ENCODE assay signal across 8 cellular contexts in the genomic region with DNA sequence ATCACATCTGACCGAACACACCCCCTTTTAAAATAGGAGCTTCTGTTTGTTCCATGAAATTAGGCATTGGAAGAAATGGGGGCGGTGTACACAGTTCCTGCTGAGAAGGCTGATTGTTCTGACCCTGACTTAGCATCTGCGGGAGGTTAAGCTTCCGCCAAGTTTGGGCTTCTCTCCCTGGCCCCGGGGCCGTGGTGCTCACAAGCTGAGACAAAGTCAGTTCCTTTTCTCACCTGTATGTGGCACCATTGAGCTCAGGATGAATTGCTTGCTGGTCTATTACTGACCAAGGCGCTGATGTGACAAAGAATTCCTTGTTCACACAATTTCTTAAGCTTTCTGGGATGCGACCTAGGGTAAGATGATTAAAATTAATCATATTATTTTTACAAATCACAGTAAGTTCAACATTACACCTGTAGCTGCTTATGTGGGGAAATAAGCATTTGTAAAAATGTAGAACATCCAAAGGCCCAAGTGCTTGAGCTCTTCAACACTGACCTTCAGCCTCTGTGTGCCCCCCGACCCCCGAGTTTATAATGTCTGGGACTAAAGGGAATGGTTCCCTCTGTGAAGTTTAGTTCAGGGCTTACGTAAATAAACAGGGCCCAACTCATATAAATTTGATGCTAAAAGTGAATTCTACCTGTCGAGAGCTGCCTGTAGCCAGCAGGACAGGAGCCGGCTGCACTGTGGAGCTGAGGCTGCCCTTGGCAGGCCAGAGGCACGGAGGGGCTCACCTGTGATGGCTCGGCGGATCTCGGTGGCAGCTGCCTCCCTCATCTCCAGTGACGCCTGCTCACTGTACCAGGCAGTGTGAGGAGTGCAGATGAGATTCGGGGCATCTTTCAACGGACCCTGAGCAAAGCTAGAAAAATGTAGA. TPM values are rescaled to one million over a fixed set of nuclear protein-coding genes. Genes with fewer than 3 reads are reported as not detected.
DNase-seq lines count a peak whose midpoint lies in the region; ATAC-seq, FAIRE-seq and TF ChIP-seq lines count a peak whose summit lies in the region.

No MANE protein-coding gene starts in this region.

- H3K4me1 ChIP-seq in aorta (ENCODE audit: control insufficient read depth in 1 of 2, insufficient read depth in 2 of 2, low read length in 2 of 2), result no peaks in the 10 kb centered on the region

- no peak overlapping the region for H3K27ac Mint-ChIP-seq in mesothelial cell of epicardium

- ATAC-seq in aorta (ENCODE audit: low FRiP score), result peak; percentile 86

- H3K4me1 Mint-ChIP-seq in mesothelial cell of epicardium, result no peaks in the 10 kb centered on the region

- no peak overlapping the region for H3K4me3 Mint-ChIP-seq in mesothelial cell of epicardium

- peak; percentile 21 for DNase-seq in A172 (ENCODE audit: low spot score)
- peak; percentile 84 for DNase-seq in G401 (ENCODE audit: low spot score)
- peak; percentile 39 for DNase-seq in HK-2 (ENCODE audit: unreplicated experiment)
- peak; percentile 17 for DNase-seq in SHP77 treated with DMSO at 0.1 percent for 48 hours (lab: John Stamatoyannopoulos, UW)
- DNase-seq in epithelial cell of esophagus (ENCODE audit: low read depth), result peak; percentile 61
- DNase-seq in mesothelial cell of epicardium (ENCODE audit: low spot score in 2 of 2, unreplicated experiment in 2 of 2), result peak in 1 of 2 experiments; percentile 41
- peak; percentile 77 to 89 for DNase-seq in aorta
- no peak for DNase-seq in HTR-8/SVneo (ENCODE audit: insufficient read length, low spot score)

- no peak overlapping the region for H3K27ac ChIP-seq in aorta (ENCODE audit: low read depth in 1 of 2, low read length in 2 of 2)

- in situ Hi-C loops in G401 (cut with HindIII; ENCODE audit: low sequenced_read_pairs), result no loop called here

- no peak for FAIRE-seq in HTR-8/SVneo (lab: Jason Lieb, UNC)

- peaks cover 60% of the 10 kb centered on the region for H3K36me3 Mint-ChIP-seq in mesothelial cell of epicardium

- 53 to 56% methylated on average over 20 of the region's 20 CpGs for WGBS in aorta, 2 donors

- H3K9me3 ChIP-seq in aorta (ENCODE audit: control insufficient read depth, low read length), result no peaks in the 10 kb centered on the region

- no peak overlapping the region for H3K4me3 ChIP-seq in epithelial cell of esophagus (ENCODE audit: low read length)
- no peak overlapping the region for H3K4me3 ChIP-seq in aorta (ENCODE audit: low read length in 2 of 2)

- intact Hi-C loops in aorta (cut with DNase I), result loop anchor here in 1 of 2 donors (5.0 kb wide), 2 partner anchors 55 to 350 kb away; no protein-coding TSS in a partner anchor

- H3K9me3 Mint-ChIP-seq in mesothelial cell of epicardium, result no peaks in the 10 kb centered on the region

- TF ChIP-seq CTCF in epithelial cell of esophagus (IDR thresholded peaks at IDR 0.05; ENCODE audit: insufficient read depth, low read depth, low read length, missing control alignments), result peak; percentile 68
- peak; percentile 59 for TF ChIP-seq CTCF in mesothelial cell of epicardium (IDR thresholded peaks at IDR 0.05; ENCODE audit: unreplicated experiment)

- H3K27me3 Mint-ChIP-seq in mesothelial cell of epicardium (ENCODE audit: low read depth), result no peaks in the 10 kb centered on the region

- H3K27me3 ChIP-seq in aorta (ENCODE audit: control insufficient read depth in 1 of 2, insufficient read depth in 2 of 2, low read length in 1 of 2), result no peaks in the 10 kb centered on the region

- H3K36me3 ChIP-seq in aorta (ENCODE audit: control insufficient read depth in 1 of 2, insufficient read depth in 2 of 2, low read length in 1 of 2), result peaks cover 0 to 2% of the 10 kb centered on the region in 2 donors

RNA-seq across cellular contexts. Expression of a gene that starts 50.8 kb away (rescaled TPM):
- 12.3 and 13.8 TPM in 2 replicates for total RNA-seq in A172 (2014; rRNA removed; shearing (Covaris generic))
- total RNA-seq in G401 (2014; rRNA removed; shearing (Covaris generic)), result 15.0 and 17.3 TPM in 2 replicates
- 30.2 to 31.2 TPM (median 30.8 TPM) in 3 replicates for total RNA-seq in mesothelial cell of epicardium
- 10 to 100 TPM; 27.6 to 32.4 TPM for total RNA-seq in aorta
- polyA plus RNA-seq in aorta, result 10 to 100 TPM; 14.8 to 16.5 TPM
